ENCODE assay signal across 10 cellular contexts in genomic region chr11:39365809-39366436, GRCh38.
DNase-seq lines count a peak whose midpoint lies in the region; ATAC-seq, FAIRE-seq and TF ChIP-seq lines count a peak whose summit lies in the region.
"Had no signal": no experiment of that assay in that cellular context is flagged by ENCODE, and none has a peak within 500 bp of the region (broad histone marks: within the 10 kb centered on the region; RNA-seq: fewer than 3 reads in every experiment).

No MANE protein-coding gene starts in this region.

- no peak for TF ChIP-seq EP300 in A549 (IDR thresholded peaks at IDR 0.05)
- TF ChIP-seq EP300 in SK-N-SH (IDR thresholded peaks at IDR 0.05; ENCODE audit: borderline replicate concordance in 1 of 2, low read depth in 1 of 2, low read length in 1 of 2), result no peak

- peaks cover 3% of the 10 kb centered on the region for H3F3A ChIP-seq in SK-N-SH (replicated peaks; ENCODE audit: insufficient read depth)

- no peaks in the 10 kb centered on the region; the same call in 1 of the 2 replicates for H3K9me2 ChIP-seq in SK-N-SH

- CTCF ChIA-PET in A549 (lab: Yijun Ruan, JAX), result no interaction called here
- CTCF ChIA-PET in HEK293 (lab: Yijun Ruan, JAX), result interaction anchor here (0.5 kb wide), 1 partner anchor 291 kb away, joined by 5 read pairs; no protein-coding TSS in a partner anchor
- CTCF ChIA-PET in SK-N-SH (lab: Yijun Ruan, JAX), result interaction anchor here (1.5 kb wide), 1 partner anchor 9 kb away, joined by 7 read pairs; no protein-coding TSS in a partner anchor

- H3K36me3 ChIP-seq in HEK293 (ENCODE audit: control insufficient read depth in 2 of 2, insufficient read depth in 1 of 2, low read length in 2 of 2) (no peaks in the 10 kb centered on the region), SK-N-SH (replicated peaks in 1 of 2; ENCODE audit: control insufficient read depth in 1 of 2, insufficient read depth in 2 of 2, low read length in 1 of 2) (no peaks in the 10 kb centered on the region), aorta (ENCODE audit: control insufficient read depth in 1 of 2, insufficient read depth in 2 of 2, low read length in 1 of 2) (no peaks in the 10 kb centered on the region)

- no peak for FAIRE-seq in A549 (lab: Jason Lieb, UNC)

- H3K4me3 ChIP-seq in A549 (no peak overlapping the region), HEK293 (ENCODE audit: low read depth, low read length) (no peak overlapping the region), SK-N-SH (ENCODE audit: low read depth in 2 of 2, low read length in 1 of 2) (no peak overlapping the region), aorta (ENCODE audit: low read length in 2 of 2) (no peak overlapping the region)

- POLR2A ChIA-PET in A549 (lab: Yijun Ruan, JAX) (no interaction called here), HEK293 (lab: Yijun Ruan, JAX) (no interaction called here), SK-N-SH (lab: Yijun Ruan, JAX) (no interaction called here)

- intact Hi-C loops in aorta (cut with DNase I), result no loop called here

- peak in 1 of 2 experiments; percentile 31 for DNase-seq in A549 (ENCODE audit: low read depth in 1 of 2, low spot score in 1 of 2)
- DNase-seq in SK-N-SH, result no peak
- peak; percentile 11 for DNase-seq in iPS-NIHi11 (ENCODE audit: low spot score)
- DNase-seq in NCI-H2107 treated with DMSO at 0.1 percent for 48 hours (lab: John Stamatoyannopoulos, UW; ENCODE audit: unreplicated experiment), result no peak
- DNase-seq in OCI-M2 (lab: John Stamatoyannopoulos, UW; ENCODE audit: unreplicated experiment), result no peak
- DNase-seq in aorta, result no peak
- DNase-seq: CD4-positive, CD25-positive, alpha-beta regulatory T cell; NCI-H1694 treated with DMSO at 0.1 percent for 48 hours had no signal

- TF ChIP-seq CTCF in A549 (IDR thresholded peaks at IDR 0.05) (peak; percentile 26; the same call in 1 of the 3 replicates), HEK293 (tag by site-specific recombination; IDR thresholded peaks at IDR 0.05) (no peak), SK-N-SH (IDR thresholded peaks at IDR 0.05) (peak; percentile 58)

- H4K20me1 ChIP-seq in SK-N-SH (ENCODE audit: insufficient read depth), result no peaks in the 10 kb centered on the region

- H3K9me3 ChIP-seq in A549, result no peaks in the 10 kb centered on the region; the same call in 2 of the 3 replicates
- H3K9me3 ChIP-seq in HEK293 (ENCODE audit: control insufficient read depth, insufficient read depth, low read depth, low read length), result no peaks in the 10 kb centered on the region
- H3K9me3 ChIP-seq in SK-N-SH, result no peaks in the 10 kb centered on the region
- no peaks in the 10 kb centered on the region for H3K9me3 ChIP-seq in aorta (ENCODE audit: control insufficient read depth, low read length)

- WGBS in A549 (ENCODE audit: missing lambda C conversion rate), result 2% methylated on average over 2 of the region's 2 CpGs
- WGBS in SK-N-SH (ENCODE audit: low lambda C conversion rate), result 1% methylated on average over 2 of the region's 2 CpGs
- 54 to 57% methylated on average over 2 of the region's 2 CpGs for WGBS in aorta, 2 donors

- peak; percentile 63 to 64; a peak in 4 of 6 replicates for ATAC-seq in A549
- no peak for ATAC-seq in HG02981 (IDR thresholded peaks at IDR 0.05; ENCODE audit: unreplicated experiment)
- ATAC-seq in aorta (ENCODE audit: low FRiP score), result no peak

- H3K4me2 ChIP-seq in A549 (no peak overlapping the region), SK-N-SH (no peak overlapping the region)

- H3K4me1 ChIP-seq in A549 (no peaks in the 10 kb centered on the region), HEK293 (ENCODE audit: control insufficient read depth, insufficient read depth, low read length) (no peaks in the 10 kb centered on the region), SK-N-SH (ENCODE audit: control insufficient read depth in 1 of 2, insufficient read depth in 2 of 2, low read depth in 1 of 2, low read length in 1 of 2) (peaks cover 0 to 21% of the 10 kb centered on the region in 2 experiments; a peak in 1 of 4 replicates), aorta (ENCODE audit: control insufficient read depth in 1 of 2, insufficient read depth in 2 of 2, low read length in 2 of 2) (no peaks in the 10 kb centered on the region)

- TF ChIP-seq POLR2A in A549 (IDR thresholded peaks at IDR 0.05; ENCODE audit: low read length), result no peak

- H3K79me2 ChIP-seq in SK-N-SH (ENCODE audit: insufficient read depth), result no peaks in the 10 kb centered on the region

- TF ChIP-seq RAD21 in A549 (conservative IDR thresholded peaks at IDR 0.05 in 1 of 2, IDR thresholded peaks at IDR 0.05 in 1 of 2) (peak in 1 of 2 experiments; percentile 38; a peak in 2 of 5 replicates), SK-N-SH (IDR thresholded peaks at IDR 0.05; ENCODE audit: low read length) (peak; percentile 41)

- H3K9ac ChIP-seq in SK-N-SH, result no peak overlapping the region

- H2AFZ ChIP-seq in SK-N-SH (ENCODE audit: low read depth), result 0 out of 2 replicates have a peak overlapping the region, but pooled peaks have one; percentile 49

- H3K27ac ChIP-seq in A549, result no peak overlapping the region
- H3K27ac ChIP-seq in HEK293 (ENCODE audit: extremely low read depth, low read depth, low read length), result no peak overlapping the region
- no peak overlapping the region for H3K27ac ChIP-seq in SK-N-SH (ENCODE audit: low read depth in 2 of 2, low read length in 1 of 2)
- no peak overlapping the region for H3K27ac ChIP-seq in aorta (ENCODE audit: low read depth in 1 of 2, low read length in 2 of 2)

- H3K27me3 ChIP-seq in SK-N-SH (ENCODE audit: insufficient read depth), result no peaks in the 10 kb centered on the region
- peaks cover 0 to 2% of the 10 kb centered on the region in 2 donors for H3K27me3 ChIP-seq in aorta (ENCODE audit: control insufficient read depth in 1 of 2, insufficient read depth in 2 of 2, low read length in 1 of 2)

TF ChIP-seq in A549, 52 proteins besides CTCF, POLR2A, EP300 and RAD21:
- TF ChIP-seq MAZ (IDR thresholded peaks at IDR 0.05; ENCODE audit: borderline replicate concordance, low read depth, low read length), result no peak
- TF ChIP-seq FOSL2 (IDR thresholded peaks at IDR 0.05), result no peak
- TF ChIP-seq FOSL2 (CRISPR knock-in tag; IDR thresholded peaks at IDR 0.05), result peak; percentile 27; the same call in 1 of the 2 replicates

TF ChIP-seq in HEK293, 187 proteins besides CTCF, POLR2A, EP300 and RAD21:
- no peak for TF ChIP-seq ZNF398 (tag by site-specific recombination; IDR thresholded peaks at IDR 0.05)
- TF ChIP-seq ZNF654 (tag by site-specific recombination; IDR thresholded peaks at IDR 0.05; ENCODE audit: low read depth), result peak; percentile 24; the same call in 1 of the 2 replicates
- no peak for TF ChIP-seq ZBTB7A (tag by site-specific recombination; IDR thresholded peaks at IDR 0.05; ENCODE audit: low read depth)

TF ChIP-seq in SK-N-SH, 30 proteins besides CTCF, POLR2A, EP300 and RAD21:
- no peak for TF ChIP-seq CHD2 (IDR thresholded peaks at IDR 0.05; ENCODE audit: low read length, partially characterized antibody)
- peak; percentile 61; the same call in 1 of the 2 replicates for TF ChIP-seq FOSL2 (IDR thresholded peaks at IDR 0.05; ENCODE audit: borderline replicate concordance, low read depth)

Comparison
In these comparisons a context has a peak if more than half of its experiments do, and no peak if none do; other contexts are left out.
1. ATAC-seq: peak in A549 (2 of 2); none in HG02981 (single experiment) and aorta (single experiment).
2. Of the 5 proteins assayed by ChIP-seq in both HEK293 and A549: peak only in HEK293: none; only in A549: CTCF; in both: none; in neither: 4.